In the genomic region with DNA sequence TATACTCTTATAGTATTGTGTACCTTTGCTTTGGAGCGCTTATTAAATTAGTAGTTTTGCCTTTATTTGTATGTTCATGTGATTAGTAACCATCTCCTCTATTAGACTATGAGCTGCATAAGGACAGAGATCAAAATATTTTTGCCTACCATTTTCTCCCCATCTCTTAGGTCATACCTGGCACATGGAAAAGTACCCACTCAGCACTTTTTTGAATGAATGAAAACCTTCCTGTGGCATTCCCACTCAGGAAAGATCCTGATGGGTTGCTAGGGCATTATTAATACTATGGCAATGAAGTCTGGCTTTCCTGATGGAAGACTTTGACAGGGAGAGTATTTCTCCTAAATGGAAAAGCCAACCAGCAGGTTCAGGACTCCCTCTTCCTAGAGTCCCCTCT, we compare ENCODE assay signal across 22 cellular contexts. TPM values are rescaled to one million over a fixed set of nuclear protein-coding genes. Genes with fewer than 3 reads are reported as not detected.
DNase-seq lines count a peak whose midpoint lies in the region; ATAC-seq, FAIRE-seq and TF ChIP-seq lines count a peak whose summit lies in the region.
"Had no signal": no experiment of that assay in that cellular context is flagged by ENCODE, and none has a peak within 500 bp of the region (broad histone marks: within the 10 kb centered on the region; RNA-seq: fewer than 3 reads in every experiment).

No MANE protein-coding gene starts in this region.

- no peak overlapping the region for H3K27ac ChIP-seq in A549
- H3K27ac ChIP-seq in GM23338 (ENCODE audit: low read depth) = no peak overlapping the region
- H3K27ac ChIP-seq in K562 (ENCODE audit: extremely low read depth, low read depth, low read length) = no peak overlapping the region
- H3K27ac ChIP-seq: BLaER1 treated with 17β-estradiol and CSF1 and Interleukin-3, amounts not matched to agents 10 nM and 100 nM; C4-2B had no signal

- CTCF ChIA-PET in A549 (lab: Yijun Ruan, JAX) (no interaction called here), K562 (lab: Yijun Ruan, JAX; ENCODE audit: low intra/inter-chr PET ratio) (no interaction called here)

- 84% methylated on average over 1 of the region's 1 CpG for WGBS in A549 (ENCODE audit: missing lambda C conversion rate)
- 6% methylated on average over 1 of the region's 1 CpG for WGBS in K562 (ENCODE audit: insufficient coverage, low coverage, missing lambda C conversion rate)

- TF ChIP-seq RAD21 in A549 (conservative IDR thresholded peaks at IDR 0.05 in 1 of 2, IDR thresholded peaks at IDR 0.05 in 1 of 2) = no peak
- TF ChIP-seq RAD21 in K562 (CRISPR knock-in tag; conservative IDR thresholded peaks at IDR 0.05 in 1 of 2, IDR thresholded peaks at IDR 0.05 in 1 of 2) = no peak

- no peaks in the 10 kb centered on the region for H3K9me1 ChIP-seq in K562 (ENCODE audit: control insufficient read depth, insufficient read depth, low read length)

- no peaks in the 10 kb centered on the region for H3K36me3 ChIP-seq in GM23338 (ENCODE audit: insufficient read depth)
- H3K36me3 ChIP-seq in K562 (ENCODE audit: control insufficient read depth, insufficient read depth, low read length) = no peaks in the 10 kb centered on the region
- H3K36me3 ChIP-seq: BLaER1 treated with 17β-estradiol and CSF1 and Interleukin-3, amounts not matched to agents 10 nM and 100 nM had no signal

- FAIRE-seq in A549 (lab: Jason Lieb, UNC) (no peak), K562 (lab: Jason Lieb, UNC) (no peak)
- FAIRE-seq: A204.1, D721Med, G401.6, GM12891, GM19239 had no signal

- in situ Hi-C loops in K562 (cut with MboI) = no loop called here

- intact Hi-C loops in K562 (cut with micrococcal nuclease) = no loop called here

- H2AFZ ChIP-seq in GM23338 = peak overlapping the region; percentile 68; the same call in 1 of the 2 replicates
- peak overlapping the region; percentile 12; the same call in 1 of the 2 replicates for H2AFZ ChIP-seq in K562 (ENCODE audit: low read depth, low read length)

- TF ChIP-seq EP300 in A549 (IDR thresholded peaks at IDR 0.05) (no peak), K562 (IDR thresholded peaks at IDR 0.05; ENCODE audit: low read length) (no peak)

- H3K9me3 Mint-ChIP-seq in GM23338 (no peaks in the 10 kb centered on the region), immature natural killer cell (no peaks in the 10 kb centered on the region)
- H3K9me3 Mint-ChIP-seq: CD4-positive, alpha-beta T cell; CD8-positive, alpha-beta T cell had no signal

- peaks cover 7% of the 10 kb centered on the region for H3K4me1 ChIP-seq in A549
- peaks cover 9% of the 10 kb centered on the region; the same call in 1 of the 2 replicates for H3K4me1 ChIP-seq in GM23338 (ENCODE audit: insufficient read depth)
- H3K4me1 ChIP-seq in K562 (replicated peaks in 1 of 2; ENCODE audit: control insufficient read depth in 2 of 2, insufficient read depth in 2 of 2, low read length in 2 of 2) = peaks cover 7 to 17% of the 10 kb centered on the region in 2 experiments; a peak in 3 of 5 replicates

- POLR2A ChIA-PET in A549 (lab: Yijun Ruan, JAX) (no interaction called here), K562 (lab: Yijun Ruan, JAX) (no interaction called here)

- H3K4me2 ChIP-seq in A549 (no peak overlapping the region), GM23338 (no peak overlapping the region), K562 (ENCODE audit: insufficient read depth, low read length) (no peak overlapping the region)
- H3K4me2 ChIP-seq: BLaER1 treated with 17β-estradiol and CSF1 and Interleukin-3, amounts not matched to agents 10 nM and 100 nM had no signal

- no peak for TF ChIP-seq CTCF in A549 (IDR thresholded peaks at IDR 0.05)
- no peak for TF ChIP-seq CTCF in GM23338 (conservative IDR thresholded peaks at IDR 0.05; ENCODE audit: low read depth in 2 of 2)
- no peak for TF ChIP-seq CTCF in K562 (IDR thresholded peaks at IDR 0.05 in 2 of 3, conservative IDR thresholded peaks at IDR 0.05 in 1 of 3; ENCODE audit: insufficient read depth in 2 of 3, low read depth in 1 of 3, low read length in 3 of 3)

- H3K4me3 Mint-ChIP-seq in GM23338 (no peak overlapping the region), immature natural killer cell (no peak overlapping the region)
- H3K4me3 Mint-ChIP-seq: B cell; CD4-positive, alpha-beta T cell; CD8-positive, alpha-beta T cell had no signal

- no TSS peak for BruUV-seq in K562 (replicated peaks; lab: Mats Ljungman, UMichigan)

- H3K4me3 ChIP-seq in A549 (no peak overlapping the region), GM23338 (no peak overlapping the region), K562 (no peak overlapping the region)
- H3K4me3 ChIP-seq: BLaER1 treated with 17β-estradiol and CSF1 and Interleukin-3, amounts not matched to agents 10 nM and 100 nM had no signal

- H4K20me1 ChIP-seq in GM23338 (replicated peaks; ENCODE audit: insufficient read depth) (no peaks in the 10 kb centered on the region), K562 (replicated peaks; ENCODE audit: control insufficient read depth, insufficient read depth, low read length) (no peaks in the 10 kb centered on the region)
- H4K20me1 ChIP-seq: BLaER1 treated with 17β-estradiol and CSF1 and Interleukin-3, amounts not matched to agents 10 nM and 100 nM had no signal

- peaks cover under 1% of the 10 kb centered on the region; the same call in 1 of the 2 replicates for H3K9me2 ChIP-seq in GM23338 (ENCODE audit: insufficient read depth)

- DNase-seq in A549 (ENCODE audit: low read depth in 1 of 2, low spot score in 1 of 2) = no peak
- DNase-seq in GM23338 (ENCODE audit: low spot score) = no peak
- no peak for DNase-seq in K562 (ENCODE audit: extremely low read depth in 1 of 4, low spot score in 3 of 4)
- no peak for DNase-seq in immature natural killer cell
- DNase-seq in germinal center (ENCODE audit: low spot score) = no peak
- DNase-seq: 8988T; AML-193; Caco-2; Calu3; CD4-positive, alpha-beta T cell; CD8-positive, alpha-beta T cell; DMS79 treated with DMSO at 0.1 percent for 48 hours; GF-D8 had no signal

- no peaks in the 10 kb centered on the region for H3K79me2 ChIP-seq in GM23338 (replicated peaks; ENCODE audit: insufficient read depth)
- H3K79me2 ChIP-seq in K562 (ENCODE audit: control insufficient read depth, insufficient read depth, low read length) = no peaks in the 10 kb centered on the region

- H3K27me3 ChIP-seq in GM23338 (ENCODE audit: insufficient read depth) = no peaks in the 10 kb centered on the region
- H3K27me3 ChIP-seq in K562 (ENCODE audit: control insufficient read depth in 2 of 2, insufficient read depth in 2 of 2, low read length in 2 of 2) = 0 out of 5 replicates have a peak, but pooled peaks cover 0 to 2% of the 10 kb centered on the region in 2 experiments
- H3K27me3 ChIP-seq: BLaER1 treated with 17β-estradiol and CSF1 and Interleukin-3, amounts not matched to agents 10 nM and 100 nM had no signal

- ATAC-seq in A549 (no peak), GM23338 (no peak), K562 (no peak), GM21390 (IDR thresholded peaks at IDR 0.05; ENCODE audit: unreplicated experiment) (no peak)
- ATAC-seq: CD8-positive, alpha-beta T cell had no signal

- no peaks in the 10 kb centered on the region for H3F3A ChIP-seq in GM23338 (replicated peaks; ENCODE audit: low read depth)

- no peak for TF ChIP-seq POLR2A in A549 (IDR thresholded peaks at IDR 0.05; ENCODE audit: low read length)
- TF ChIP-seq POLR2A in K562 (conservative IDR thresholded peaks at IDR 0.05) = no peak

- no peak overlapping the region for H3K9ac ChIP-seq in K562 (ENCODE audit: insufficient read depth in 1 of 2, low read depth in 2 of 2, low read length in 2 of 2)
- H3K9ac ChIP-seq: BLaER1 treated with 17β-estradiol and CSF1 and Interleukin-3, amounts not matched to agents 10 nM and 100 nM had no signal

- no peak overlapping the region for H3K27ac Mint-ChIP-seq in GM23338
- no peak overlapping the region for H3K27ac Mint-ChIP-seq in immature natural killer cell
- H3K27ac Mint-ChIP-seq: B cell; CD4-positive, alpha-beta T cell; CD8-positive, alpha-beta T cell had no signal

- H3K27me3 Mint-ChIP-seq in GM23338 (ENCODE audit: insufficient read depth, low read depth, poor library complexity) (peaks cover 2% of the 10 kb centered on the region), immature natural killer cell (ENCODE audit: low read depth in 3 of 3) (peaks cover 0 to 4% (median 2%) of the 10 kb centered on the region in 3 donors)

- peaks cover 4% of the 10 kb centered on the region for H3K4me1 Mint-ChIP-seq in GM23338
- no peaks in the 10 kb centered on the region for H3K4me1 Mint-ChIP-seq in immature natural killer cell
- H3K4me1 Mint-ChIP-seq: B cell had no signal

- H3K9me3 ChIP-seq in A549 (no peaks in the 10 kb centered on the region), K562 (replicated peaks; ENCODE audit: control insufficient read depth, insufficient read depth, low read depth, low read length) (no peaks in the 10 kb centered on the region)
- H3K9me3 ChIP-seq: BLaER1 treated with 17β-estradiol and CSF1 and Interleukin-3, amounts not matched to agents 10 nM and 100 nM; Caco-2 had no signal

- H3K36me3 Mint-ChIP-seq in GM23338 (ENCODE audit: low read depth) (no peaks in the 10 kb centered on the region), immature natural killer cell (no peaks in the 10 kb centered on the region)
- H3K36me3 Mint-ChIP-seq: CD8-positive, alpha-beta T cell had no signal

RNA-seq across cellular contexts. Expression of a gene that starts 20.3 kb away (rescaled TPM):
- polyA plus RNA-seq in A549 (2011; rRNA removed) = 20.7 and 22.6 TPM in 2 replicates
- polyA plus RNA-seq in A549 (2012; cell fraction: cytosol; rRNA removed) = 3.6 and 4.1 TPM in 2 replicates
- 9.4 and 11.1 TPM in 2 replicates for polyA plus RNA-seq in A549 (2012; cell fraction: nucleus; rRNA removed)
- polyA plus RNA-seq in A549 (2017; fragmentation: RNase III; extraction: RNeasy Plus Mini Kit Qiagen cat#74134 plus additional on column Dnase treatment) = 7.6 to 8.2 TPM (median 8.0 TPM) in 3 replicates
- 37.7 and 46.6 TPM in 2 replicates for polyA minus RNA-seq in A549 (2011; rRNA and poly(A)+ RNA removed)
- 41.0 and 45.9 TPM in 2 replicates for total RNA-seq in GM23338 (2014; rRNA removed; shearing (Covaris generic))
- 158 and 162 TPM in 2 replicates for polyA plus RNA-seq in GM23338 (2016; fragmentation: Nextera tagmentation; extraction: Ambion mirVana)
- total RNA-seq in K562 (2011; cell fraction: chromatin; rRNA removed; ENCODE audit: low replicate concordance) = 59.5 and 192 TPM in 2 replicates
- total RNA-seq in K562 (2011; cell fraction: nucleolus; rRNA removed) = 37.7 and 41.8 TPM in 2 replicates
- total RNA-seq in K562 (2011; cell fraction: nucleoplasm; rRNA removed) = 62.7 and 85.0 TPM in 2 replicates
- 12.8 and 13.3 TPM in 2 replicates for total RNA-seq in K562 (2014; rRNA removed)
- 24.2 and 31.3 TPM in 2 replicates for total RNA-seq in K562 (2014; rRNA removed; fragmentation: Illumina TruSeq; extraction: Trizol)
- 18.9 and 21.6 TPM in 2 replicates for total RNA-seq in K562 (2015; rRNA removed; fragmentation: Illumina TruSeq; extraction: Trizol)
- total RNA-seq in K562 (2021) = 19.8 and 22.5 TPM in 2 replicates
- polyA plus RNA-seq in K562 (2011; rRNA removed) = 15.0 and 16.4 TPM in 2 replicates
- polyA plus RNA-seq in K562 (2011; cell fraction: cytosol; rRNA removed) = 4.9 and 9.2 TPM in 2 replicates
- 81.7 and 82.2 TPM in 2 replicates for polyA plus RNA-seq in K562 (2011; cell fraction: nucleus; rRNA removed)
- polyA plus RNA-seq in K562 (2012) = 7.4 and 11.0 TPM in 2 replicates
- polyA plus RNA-seq in K562 (2014; fragmentation: Illumina TruSeq; extraction: Trizol) = 10.8 and 11.4 TPM in 2 replicates
- 10 to 100 TPM in 1 of 2 experiments, 1 to 10 TPM in 1; 3.9 to 10.9 TPM for polyA plus RNA-seq in K562 (2014; fragmentation: Nextera tagmentation; extraction: Ambion mirVana)
- polyA plus RNA-seq in K562 (2014; rRNA removed) = 8.5 and 9.0 TPM in 2 replicates
- 61.9 and 104 TPM in 2 replicates for polyA minus RNA-seq in K562 (2011; rRNA and poly(A)+ RNA removed)
- 13.1 and 16.2 TPM in 2 replicates for polyA minus RNA-seq in K562 (2011; cell fraction: cytosol; rRNA and poly(A)+ RNA removed)
- polyA minus RNA-seq in K562 (2011; cell fraction: nucleus; rRNA and poly(A)+ RNA removed) = 78.5 and 164 TPM in 2 replicates
- 10 to 100 TPM; 35.1 to 57.9 (median 42.0) TPM for polyA plus RNA-seq in immature natural killer cell
